Comparison of ENCODE assay signal across 19 cellular contexts in genomic region chr19:8023371-8023770, GRCh38. TPM values are rescaled to one million over a fixed set of nuclear protein-coding genes. Genes with fewer than 3 reads are reported as not detected.
A peak's percentile ranks its signal among the peaks of the same experiment; 100 is the strongest.
DNase-seq lines count a peak whose midpoint lies in the region; ATAC-seq, FAIRE-seq and TF ChIP-seq lines count a peak whose summit lies in the region.
"Had no signal": no experiment of that assay in that cellular context is flagged by ENCODE, and none has a peak within 500 bp of the region (broad histone marks: within the 10 kb centered on the region; RNA-seq: fewer than 3 reads in every experiment).

No MANE protein-coding gene starts in this region.

- FAIRE-seq in H54 (lab: Jason Lieb, UNC) = no peak
- FAIRE-seq: G401.6, GM12892, GM19239 had no signal

- H3K36me3 ChIP-seq in neuronal stem cell (replicated peaks in 1 of 2; ENCODE audit: control insufficient read depth in 2 of 2, insufficient read depth in 2 of 2, low read length in 2 of 2) = no peaks in the 10 kb centered on the region
- H3K36me3 ChIP-seq in suprapubic skin = no peaks in the 10 kb centered on the region

- no peak for ATAC-seq in GM18873 (IDR thresholded peaks at IDR 0.05; ENCODE audit: low FRiP score, unreplicated experiment)
- ATAC-seq: HCT116 had no signal

- no peak overlapping the region for H3K4me3 ChIP-seq in fibroblast of the aortic adventitia (ENCODE audit: low read depth, low read length)
- H3K4me3 ChIP-seq in neuronal stem cell (ENCODE audit: low read length in 2 of 2) = no peak overlapping the region
- no peak overlapping the region for H3K4me3 ChIP-seq in suprapubic skin

- H3K27me3 ChIP-seq in neuronal stem cell (ENCODE audit: control insufficient read depth in 3 of 3, insufficient read depth in 3 of 3, low read depth in 1 of 3, low read length in 3 of 3) (no peaks in the 10 kb centered on the region), suprapubic skin (no peaks in the 10 kb centered on the region)

- H2BK12ac ChIP-seq in neuronal stem cell (ENCODE audit: low read length) = no peak overlapping the region

- H3K4ac ChIP-seq in neuronal stem cell (ENCODE audit: low read length) = no peak overlapping the region

- H3K9me3 ChIP-seq in neuronal stem cell (replicated peaks in 1 of 2; ENCODE audit: control insufficient read depth in 2 of 2, insufficient read depth in 1 of 2, low read depth in 1 of 2, low read length in 2 of 2) = no peaks in the 10 kb centered on the region
- H3K9me3 ChIP-seq in suprapubic skin = no peaks in the 10 kb centered on the region

- no peak for TF ChIP-seq POLR2A in H54 (IDR thresholded peaks at IDR 0.05; ENCODE audit: low read depth, low read length)
- TF ChIP-seq POLR2A in suprapubic skin (IDR thresholded peaks at IDR 0.05) = no peak

- TF ChIP-seq EP300 in suprapubic skin (IDR thresholded peaks at IDR 0.05) = no peak

- H3K27ac ChIP-seq in neuronal stem cell (replicated peaks; ENCODE audit: low read length) (peak overlapping the region; percentile 14), suprapubic skin (no peak overlapping the region)

- no peak overlapping the region for H4K91ac ChIP-seq in neuronal stem cell (ENCODE audit: low read depth, low read length, poor library complexity)

- peak overlapping the region; percentile 2 for H3K4me2 ChIP-seq in neuronal stem cell (ENCODE audit: insufficient read depth, low read length, poor library complexity, severe bottlenecking)

- H3K23ac ChIP-seq in neuronal stem cell (ENCODE audit: low read depth, low read length, poor library complexity) = no peak overlapping the region

- H2BK5ac ChIP-seq in neuronal stem cell (ENCODE audit: low read length) = no peak overlapping the region

- WGBS in neuronal stem cell (ENCODE audit: extremely low coverage in 2 of 2, insufficient read length in 2 of 2, insufficient replicate concordance in 1 of 2), 2 donors = no CpG with 5 or more reads among the region's 5 CpGs
- WGBS in suprapubic skin = 76% methylated on average over 5 of the region's 5 CpGs

- H2AFZ ChIP-seq in neuronal stem cell (ENCODE audit: low read length) = no peak overlapping the region

- H3K18ac ChIP-seq in neuronal stem cell (ENCODE audit: low read length) = no peak overlapping the region

- TF ChIP-seq CTCF in fibroblast of the aortic adventitia (IDR thresholded peaks at IDR 0.05; ENCODE audit: insufficient read depth, low read length) (no peak), suprapubic skin (IDR thresholded peaks at IDR 0.05) (no peak)

- H3K9ac ChIP-seq in neuronal stem cell (ENCODE audit: low read depth, low read length, poor library complexity) = no peak overlapping the region

- no peak overlapping the region for H2BK120ac ChIP-seq in neuronal stem cell (ENCODE audit: low read depth, low read length)

- H2BK15ac ChIP-seq in neuronal stem cell (ENCODE audit: low read length) = no peak overlapping the region

- no peak overlapping the region for H4K8ac ChIP-seq in neuronal stem cell (ENCODE audit: low read depth, low read length)

- no peaks in the 10 kb centered on the region for H3K79me1 ChIP-seq in neuronal stem cell (ENCODE audit: low read depth, low read length)

- peak; percentile 3 for DNase-seq in EH (ENCODE audit: low read depth)
- peak; percentile 19 for DNase-seq in amniotic stem cell (lab: John Stamatoyannopoulos, UW)
- peak; percentile 14 for DNase-seq in fibroblast of the aortic adventitia (ENCODE audit: low read depth)
- no peak for DNase-seq in neuronal stem cell (ENCODE audit: low spot score)
- no peak for DNase-seq in H54 (ENCODE audit: insufficient read length, low spot score)
- no peak for DNase-seq in AG08396 (ENCODE audit: low spot score)
- DNase-seq in suprapubic skin (ENCODE audit: low spot score in 2 of 2) = no peak
- DNase-seq: 8988T; C1 segment of cervical spinal cord; CD4-positive, alpha-beta T cell; DMS79; EL had no signal

- no peak overlapping the region for H3K14ac ChIP-seq in neuronal stem cell (ENCODE audit: low read length)

- H3K4me1 ChIP-seq in neuronal stem cell (ENCODE audit: control insufficient read depth in 2 of 2, insufficient read depth in 1 of 2, low read depth in 1 of 2, low read length in 2 of 2) (peaks cover 3 to 9% of the 10 kb centered on the region in 2 donors), suprapubic skin (no peaks in the 10 kb centered on the region)

- H2AK5ac ChIP-seq in neuronal stem cell (ENCODE audit: low read depth, low read length) = no peak overlapping the region

RNA-seq across cellular contexts. Expression of gene ELAVL1, which starts 17.9 kb away (rescaled TPM):
- 5.8 and 34.1 TPM in 2 replicates for total RNA-seq in fibroblast of the aortic adventitia (ENCODE audit: low replicate concordance)
- 102 TPM for polyA plus RNA-seq in neuronal stem cell (2013, experiment 1 of 2)
- 99.9 TPM for polyA plus RNA-seq in neuronal stem cell (2013, experiment 2 of 2)
- total RNA-seq in suprapubic skin = 10 to 100 TPM; 32.4 to 38.2 (median 37.2) TPM

RNA-seq across cellular contexts. Expression of gene CCL25, which starts 29.2 kb away (rescaled TPM):
- not detected in 2 replicates for total RNA-seq in fibroblast of the aortic adventitia (ENCODE audit: low replicate concordance)
- 0.36 TPM for polyA plus RNA-seq in neuronal stem cell (2013, experiment 1 of 2)
- polyA plus RNA-seq in neuronal stem cell (2013, experiment 2 of 2) = 0.60 TPM
- not detected for total RNA-seq in suprapubic skin
- total RNA-seq: B cell; CD4-positive, alpha-beta T cell; H4 had no signal

Comparison
In these comparisons a context has a peak if more than half of its experiments do, and no peak if none do; other contexts are left out.
1. DNase-seq: peak in EH (single experiment), amniotic stem cell (single experiment) and fibroblast of the aortic adventitia (single experiment); none in neuronal stem cell (single experiment), H54 (single experiment), AG08396 (single experiment) and suprapubic skin (0 of 2).